Comparison of ENCODE assay signal across 1 cellular context in the genomic region with DNA sequence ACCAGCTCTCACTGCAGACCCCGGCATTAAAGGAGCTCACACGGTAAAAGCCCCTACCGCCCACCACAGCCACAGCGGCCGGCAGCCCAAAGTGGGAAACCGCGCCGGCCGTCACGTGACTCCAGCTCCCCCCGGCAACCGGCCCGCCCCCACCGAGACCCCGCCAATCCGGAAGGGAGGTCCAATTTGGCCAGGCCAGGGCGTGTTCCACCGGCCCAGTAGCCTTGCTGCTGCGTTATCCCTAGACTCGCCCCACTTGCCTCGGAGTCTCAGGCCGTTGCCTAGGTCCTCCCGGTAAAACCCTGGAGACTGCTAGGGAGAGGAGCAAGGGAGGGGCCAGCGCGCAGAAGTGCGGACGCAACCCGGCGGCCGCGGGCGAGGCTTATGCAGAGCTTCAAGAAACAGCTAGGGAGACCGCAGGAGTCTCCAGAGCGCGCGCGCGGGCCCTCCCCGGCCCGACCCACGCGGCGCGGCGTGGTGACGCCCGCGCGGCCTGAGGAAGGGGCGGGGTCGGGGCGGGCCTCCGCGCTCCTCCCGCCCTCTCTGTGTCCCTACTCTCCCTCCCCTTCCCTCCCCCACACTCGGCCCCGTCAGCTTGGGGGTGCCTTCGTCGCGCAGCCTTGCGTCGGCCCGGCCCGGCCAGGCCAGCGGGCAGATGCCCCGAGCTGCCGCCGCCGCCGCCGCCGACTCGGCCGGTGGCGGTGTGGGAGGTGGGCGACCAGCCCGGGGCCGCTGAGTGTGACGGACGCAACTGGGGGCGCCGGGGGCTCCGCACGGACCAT.
TF ChIP-seq lines count a peak whose summit lies in the region.

A gene with protein sequence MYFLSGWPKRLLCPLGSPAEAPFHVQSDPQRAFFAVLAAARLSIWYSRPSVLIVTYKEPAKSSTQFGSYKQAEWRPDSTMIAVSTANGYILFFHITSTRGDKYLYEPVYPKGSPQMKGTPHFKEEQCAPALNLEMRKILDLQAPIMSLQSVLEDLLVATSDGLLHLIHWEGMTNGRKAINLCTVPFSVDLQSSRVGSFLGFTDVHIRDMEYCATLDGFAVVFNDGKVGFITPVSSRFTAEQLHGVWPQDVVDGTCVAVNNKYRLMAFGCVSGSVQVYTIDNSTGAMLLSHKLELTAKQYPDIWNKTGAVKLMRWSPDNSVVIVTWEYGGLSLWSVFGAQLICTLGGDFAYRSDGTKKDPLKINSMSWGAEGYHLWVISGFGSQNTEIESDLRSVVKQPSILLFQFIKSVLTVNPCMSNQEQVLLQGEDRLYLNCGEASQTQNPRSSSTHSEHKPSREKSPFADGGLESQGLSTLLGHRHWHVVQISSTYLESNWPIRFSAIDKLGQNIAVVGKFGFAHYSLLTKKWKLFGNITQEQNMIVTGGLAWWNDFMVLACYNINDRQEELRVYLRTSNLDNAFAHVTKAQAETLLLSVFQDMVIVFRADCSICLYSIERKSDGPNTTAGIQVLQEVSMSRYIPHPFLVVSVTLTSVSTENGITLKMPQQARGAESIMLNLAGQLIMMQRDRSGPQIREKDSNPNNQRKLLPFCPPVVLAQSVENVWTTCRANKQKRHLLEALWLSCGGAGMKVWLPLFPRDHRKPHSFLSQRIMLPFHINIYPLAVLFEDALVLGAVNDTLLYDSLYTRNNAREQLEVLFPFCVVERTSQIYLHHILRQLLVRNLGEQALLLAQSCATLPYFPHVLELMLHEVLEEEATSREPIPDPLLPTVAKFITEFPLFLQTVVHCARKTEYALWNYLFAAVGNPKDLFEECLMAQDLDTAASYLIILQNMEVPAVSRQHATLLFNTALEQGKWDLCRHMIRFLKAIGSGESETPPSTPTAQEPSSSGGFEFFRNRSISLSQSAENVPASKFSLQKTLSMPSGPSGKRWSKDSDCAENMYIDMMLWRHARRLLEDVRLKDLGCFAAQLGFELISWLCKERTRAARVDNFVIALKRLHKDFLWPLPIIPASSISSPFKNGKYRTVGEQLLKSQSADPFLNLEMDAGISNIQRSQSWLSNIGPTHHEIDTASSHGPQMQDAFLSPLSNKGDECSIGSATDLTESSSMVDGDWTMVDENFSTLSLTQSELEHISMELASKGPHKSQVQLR (N-terminal part only) (plus strand): TSS at position 578 of the 782 bp plus-strand sequence. CDS start 203 bp downstream, at position 781.

TF ChIP-seq in K562, 482 proteins besides CTCF, POLR2A, EP300 and RAD21 (continued from another document and continues in another):
- TF ChIP-seq NBN (IDR thresholded peaks at IDR 0.05; ENCODE audit: low read depth), result 0 out of 2 replicates have a peak, but pooled peaks have one; percentile 21
- TF ChIP-seq ELF1 (tag; IDR thresholded peaks at IDR 0.05), result peak; percentile 68
- TF ChIP-seq, protein P1, sequence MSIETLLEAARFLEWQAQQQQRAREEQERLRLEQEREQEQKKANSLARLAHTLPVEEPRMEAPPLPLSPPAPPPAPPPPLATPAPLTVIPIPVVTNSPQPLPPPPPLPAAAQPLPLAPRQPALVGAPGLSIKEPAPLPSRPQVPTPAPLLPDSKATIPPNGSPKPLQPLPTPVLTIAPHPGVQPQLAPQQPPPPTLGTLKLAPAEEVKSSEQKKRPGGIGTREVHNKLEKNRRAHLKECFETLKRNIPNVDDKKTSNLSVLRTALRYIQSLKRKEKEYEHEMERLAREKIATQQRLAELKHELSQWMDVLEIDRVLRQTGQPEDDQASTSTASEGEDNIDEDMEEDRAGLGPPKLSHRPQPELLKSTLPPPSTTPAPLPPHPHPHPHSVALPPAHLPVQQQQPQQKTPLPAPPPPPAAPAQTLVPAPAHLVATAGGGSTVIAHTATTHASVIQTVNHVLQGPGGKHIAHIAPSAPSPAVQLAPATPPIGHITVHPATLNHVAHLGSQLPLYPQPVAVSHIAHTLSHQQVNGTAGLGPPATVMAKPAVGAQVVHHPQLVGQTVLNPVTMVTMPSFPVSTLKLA (conservative IDR thresholded peaks at IDR 0.05), result peak; percentile 37 to 73; a peak in 1 of 4 replicates
- TF ChIP-seq, protein P2, sequence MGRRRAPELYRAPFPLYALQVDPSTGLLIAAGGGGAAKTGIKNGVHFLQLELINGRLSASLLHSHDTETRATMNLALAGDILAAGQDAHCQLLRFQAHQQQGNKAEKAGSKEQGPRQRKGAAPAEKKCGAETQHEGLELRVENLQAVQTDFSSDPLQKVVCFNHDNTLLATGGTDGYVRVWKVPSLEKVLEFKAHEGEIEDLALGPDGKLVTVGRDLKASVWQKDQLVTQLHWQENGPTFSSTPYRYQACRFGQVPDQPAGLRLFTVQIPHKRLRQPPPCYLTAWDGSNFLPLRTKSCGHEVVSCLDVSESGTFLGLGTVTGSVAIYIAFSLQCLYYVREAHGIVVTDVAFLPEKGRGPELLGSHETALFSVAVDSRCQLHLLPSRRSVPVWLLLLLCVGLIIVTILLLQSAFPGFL (CRISPR knock-in tag; IDR thresholded peaks at IDR 0.05), result no peak
- no peak for TF ChIP-seq DMBX1 (CRISPR knock-in tag; IDR thresholded peaks at IDR 0.05; ENCODE audit: borderline replicate concordance)
- peak; percentile 26 for TF ChIP-seq MBD2 (IDR thresholded peaks at IDR 0.05; ENCODE audit: borderline replicate concordance, low read depth)
- TF ChIP-seq KAT2B (IDR thresholded peaks at IDR 0.05; ENCODE audit: low read depth, low read length), result no peak
- TF ChIP-seq ZBTB7A (IDR thresholded peaks at IDR 0.05; ENCODE audit: borderline replicate concordance, control insufficient read depth, low read depth, low read length), result peak; percentile 53; the same call in 1 of the 2 replicates
- TF ChIP-seq WHSC1 (IDR thresholded peaks at IDR 0.05; ENCODE audit: low read length), result no peak
- TF ChIP-seq, protein P3, sequence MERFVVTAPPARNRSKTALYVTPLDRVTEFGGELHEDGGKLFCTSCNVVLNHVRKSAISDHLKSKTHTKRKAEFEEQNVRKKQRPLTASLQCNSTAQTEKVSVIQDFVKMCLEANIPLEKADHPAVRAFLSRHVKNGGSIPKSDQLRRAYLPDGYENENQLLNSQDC (CRISPR knock-in tag; IDR thresholded peaks at IDR 0.05), result no peak
- peak; percentile 31 for TF ChIP-seq TAF9B (IDR thresholded peaks at IDR 0.05; ENCODE audit: partially characterized antibody)
- TF ChIP-seq, protein P4, sequence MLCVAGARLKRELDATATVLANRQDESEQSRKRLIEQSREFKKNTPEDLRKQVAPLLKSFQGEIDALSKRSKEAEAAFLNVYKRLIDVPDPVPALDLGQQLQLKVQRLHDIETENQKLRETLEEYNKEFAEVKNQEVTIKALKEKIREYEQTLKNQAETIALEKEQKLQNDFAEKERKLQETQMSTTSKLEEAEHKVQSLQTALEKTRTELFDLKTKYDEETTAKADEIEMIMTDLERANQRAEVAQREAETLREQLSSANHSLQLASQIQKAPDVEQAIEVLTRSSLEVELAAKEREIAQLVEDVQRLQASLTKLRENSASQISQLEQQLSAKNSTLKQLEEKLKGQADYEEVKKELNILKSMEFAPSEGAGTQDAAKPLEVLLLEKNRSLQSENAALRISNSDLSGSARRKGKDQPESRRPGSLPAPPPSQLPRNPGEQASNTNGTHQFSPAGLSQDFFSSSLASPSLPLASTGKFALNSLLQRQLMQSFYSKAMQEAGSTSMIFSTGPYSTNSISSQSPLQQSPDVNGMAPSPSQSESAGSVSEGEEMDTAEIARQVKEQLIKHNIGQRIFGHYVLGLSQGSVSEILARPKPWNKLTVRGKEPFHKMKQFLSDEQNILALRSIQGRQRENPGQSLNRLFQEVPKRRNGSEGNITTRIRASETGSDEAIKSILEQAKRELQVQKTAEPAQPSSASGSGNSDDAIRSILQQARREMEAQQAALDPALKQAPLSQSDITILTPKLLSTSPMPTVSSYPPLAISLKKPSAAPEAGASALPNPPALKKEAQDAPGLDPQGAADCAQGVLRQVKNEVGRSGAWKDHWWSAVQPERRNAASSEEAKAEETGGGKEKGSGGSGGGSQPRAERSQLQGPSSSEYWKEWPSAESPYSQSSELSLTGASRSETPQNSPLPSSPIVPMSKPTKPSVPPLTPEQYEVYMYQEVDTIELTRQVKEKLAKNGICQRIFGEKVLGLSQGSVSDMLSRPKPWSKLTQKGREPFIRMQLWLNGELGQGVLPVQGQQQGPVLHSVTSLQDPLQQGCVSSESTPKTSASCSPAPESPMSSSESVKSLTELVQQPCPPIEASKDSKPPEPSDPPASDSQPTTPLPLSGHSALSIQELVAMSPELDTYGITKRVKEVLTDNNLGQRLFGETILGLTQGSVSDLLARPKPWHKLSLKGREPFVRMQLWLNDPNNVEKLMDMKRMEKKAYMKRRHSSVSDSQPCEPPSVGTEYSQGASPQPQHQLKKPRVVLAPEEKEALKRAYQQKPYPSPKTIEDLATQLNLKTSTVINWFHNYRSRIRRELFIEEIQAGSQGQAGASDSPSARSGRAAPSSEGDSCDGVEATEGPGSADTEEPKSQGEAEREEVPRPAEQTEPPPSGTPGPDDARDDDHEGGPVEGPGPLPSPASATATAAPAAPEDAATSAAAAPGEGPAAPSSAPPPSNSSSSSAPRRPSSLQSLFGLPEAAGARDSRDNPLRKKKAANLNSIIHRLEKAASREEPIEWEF (CRISPR knock-in tag; IDR thresholded peaks at IDR 0.05), result no peak
- 0 out of 2 replicates have a peak, but pooled peaks have one; percentile 39 for TF ChIP-seq GABPB1 (CRISPR knock-in tag; IDR thresholded peaks at IDR 0.05)
- TF ChIP-seq ZNF175 (CRISPR knock-in tag; IDR thresholded peaks at IDR 0.05; ENCODE audit: low read depth), result no peak
- TF ChIP-seq HNRNPL (IDR thresholded peaks at IDR 0.05; ENCODE audit: low read depth, low read length), result peak; percentile 32; the same call in 1 of the 2 replicates
- TF ChIP-seq, protein P5, sequence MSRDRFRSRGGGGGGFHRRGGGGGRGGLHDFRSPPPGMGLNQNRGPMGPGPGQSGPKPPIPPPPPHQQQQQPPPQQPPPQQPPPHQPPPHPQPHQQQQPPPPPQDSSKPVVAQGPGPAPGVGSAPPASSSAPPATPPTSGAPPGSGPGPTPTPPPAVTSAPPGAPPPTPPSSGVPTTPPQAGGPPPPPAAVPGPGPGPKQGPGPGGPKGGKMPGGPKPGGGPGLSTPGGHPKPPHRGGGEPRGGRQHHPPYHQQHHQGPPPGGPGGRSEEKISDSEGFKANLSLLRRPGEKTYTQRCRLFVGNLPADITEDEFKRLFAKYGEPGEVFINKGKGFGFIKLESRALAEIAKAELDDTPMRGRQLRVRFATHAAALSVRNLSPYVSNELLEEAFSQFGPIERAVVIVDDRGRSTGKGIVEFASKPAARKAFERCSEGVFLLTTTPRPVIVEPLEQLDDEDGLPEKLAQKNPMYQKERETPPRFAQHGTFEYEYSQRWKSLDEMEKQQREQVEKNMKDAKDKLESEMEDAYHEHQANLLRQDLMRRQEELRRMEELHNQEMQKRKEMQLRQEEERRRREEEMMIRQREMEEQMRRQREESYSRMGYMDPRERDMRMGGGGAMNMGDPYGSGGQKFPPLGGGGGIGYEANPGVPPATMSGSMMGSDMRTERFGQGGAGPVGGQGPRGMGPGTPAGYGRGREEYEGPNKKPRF (IDR thresholded peaks at IDR 0.05; ENCODE audit: low read depth, low read length), result no peak
- no peak for TF ChIP-seq TRIM24 (IDR thresholded peaks at IDR 0.05)
- TF ChIP-seq, protein P6, sequence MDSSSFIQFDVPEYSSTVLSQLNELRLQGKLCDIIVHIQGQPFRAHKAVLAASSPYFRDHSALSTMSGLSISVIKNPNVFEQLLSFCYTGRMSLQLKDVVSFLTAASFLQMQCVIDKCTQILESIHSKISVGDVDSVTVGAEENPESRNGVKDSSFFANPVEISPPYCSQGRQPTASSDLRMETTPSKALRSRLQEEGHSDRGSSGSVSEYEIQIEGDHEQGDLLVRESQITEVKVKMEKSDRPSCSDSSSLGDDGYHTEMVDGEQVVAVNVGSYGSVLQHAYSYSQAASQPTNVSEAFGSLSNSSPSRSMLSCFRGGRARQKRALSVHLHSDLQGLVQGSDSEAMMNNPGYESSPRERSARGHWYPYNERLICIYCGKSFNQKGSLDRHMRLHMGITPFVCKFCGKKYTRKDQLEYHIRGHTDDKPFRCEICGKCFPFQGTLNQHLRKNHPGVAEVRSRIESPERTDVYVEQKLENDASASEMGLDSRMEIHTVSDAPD (CRISPR knock-in tag; IDR thresholded peaks at IDR 0.05), result no peak
- TF ChIP-seq ZNF134 (CRISPR knock-in tag; conservative IDR thresholded peaks at IDR 0.05), result no peak
- 0 out of 2 replicates have a peak, but pooled peaks have one; percentile 47 for TF ChIP-seq SMAD4 (CRISPR knock-in tag; conservative IDR thresholded peaks at IDR 0.05)
- no peak for TF ChIP-seq KDM1A (IDR thresholded peaks at IDR 0.05)
- TF ChIP-seq, protein P7, sequence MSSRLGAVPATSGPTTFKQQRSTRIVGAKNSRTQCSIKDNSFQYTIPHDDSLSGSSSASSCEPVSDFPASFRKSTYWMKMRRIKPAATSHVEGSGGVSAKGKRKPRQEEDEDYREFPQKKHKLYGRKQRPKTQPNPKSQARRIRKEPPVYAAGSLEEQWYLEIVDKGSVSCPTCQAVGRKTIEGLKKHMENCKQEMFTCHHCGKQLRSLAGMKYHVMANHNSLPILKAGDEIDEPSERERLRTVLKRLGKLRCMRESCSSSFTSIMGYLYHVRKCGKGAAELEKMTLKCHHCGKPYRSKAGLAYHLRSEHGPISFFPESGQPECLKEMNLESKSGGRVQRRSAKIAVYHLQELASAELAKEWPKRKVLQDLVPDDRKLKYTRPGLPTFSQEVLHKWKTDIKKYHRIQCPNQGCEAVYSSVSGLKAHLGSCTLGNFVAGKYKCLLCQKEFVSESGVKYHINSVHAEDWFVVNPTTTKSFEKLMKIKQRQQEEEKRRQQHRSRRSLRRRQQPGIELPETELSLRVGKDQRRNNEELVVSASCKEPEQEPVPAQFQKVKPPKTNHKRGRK (tag; IDR thresholded peaks at IDR 0.05), result no peak
- TF ChIP-seq, protein P8, sequence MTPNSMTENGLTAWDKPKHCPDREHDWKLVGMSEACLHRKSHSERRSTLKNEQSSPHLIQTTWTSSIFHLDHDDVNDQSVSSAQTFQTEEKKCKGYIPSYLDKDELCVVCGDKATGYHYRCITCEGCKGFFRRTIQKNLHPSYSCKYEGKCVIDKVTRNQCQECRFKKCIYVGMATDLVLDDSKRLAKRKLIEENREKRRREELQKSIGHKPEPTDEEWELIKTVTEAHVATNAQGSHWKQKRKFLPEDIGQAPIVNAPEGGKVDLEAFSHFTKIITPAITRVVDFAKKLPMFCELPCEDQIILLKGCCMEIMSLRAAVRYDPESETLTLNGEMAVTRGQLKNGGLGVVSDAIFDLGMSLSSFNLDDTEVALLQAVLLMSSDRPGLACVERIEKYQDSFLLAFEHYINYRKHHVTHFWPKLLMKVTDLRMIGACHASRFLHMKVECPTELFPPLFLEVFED (CRISPR knock-in tag; conservative IDR thresholded peaks at IDR 0.05), result no peak
- TF ChIP-seq ESRRA (IDR thresholded peaks at IDR 0.05; ENCODE audit: borderline replicate concordance, low read depth), result peak; percentile 39; the same call in 1 of the 2 replicates
- no peak for TF ChIP-seq RCOR1 (IDR thresholded peaks at IDR 0.05; ENCODE audit: borderline replicate concordance in 1 of 2, low read depth in 2 of 2, low read length in 2 of 2)
- TF ChIP-seq, protein P9, sequence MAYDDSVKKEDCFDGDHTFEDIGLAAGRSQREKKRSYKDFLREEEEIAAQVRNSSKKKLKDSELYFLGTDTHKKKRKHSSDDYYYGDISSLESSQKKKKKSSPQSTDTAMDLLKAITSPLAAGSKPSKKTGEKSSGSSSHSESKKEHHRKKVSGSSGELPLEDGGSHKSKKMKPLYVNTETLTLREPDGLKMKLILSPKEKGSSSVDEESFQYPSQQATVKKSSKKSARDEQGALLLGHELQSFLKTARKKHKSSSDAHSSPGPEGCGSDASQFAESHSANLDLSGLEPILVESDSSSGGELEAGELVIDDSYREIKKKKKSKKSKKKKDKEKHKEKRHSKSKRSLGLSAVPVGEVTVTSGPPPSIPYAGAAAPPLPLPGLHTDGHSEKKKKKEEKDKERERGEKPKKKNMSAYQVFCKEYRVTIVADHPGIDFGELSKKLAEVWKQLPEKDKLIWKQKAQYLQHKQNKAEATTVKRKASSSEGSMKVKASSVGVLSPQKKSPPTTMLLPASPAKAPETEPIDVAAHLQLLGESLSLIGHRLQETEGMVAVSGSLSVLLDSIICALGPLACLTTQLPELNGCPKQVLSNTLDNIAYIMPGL (CRISPR knock-in tag; IDR thresholded peaks at IDR 0.05), result no peak
- TF ChIP-seq PPARD (CRISPR knock-in tag; IDR thresholded peaks at IDR 0.05), result no peak
- TF ChIP-seq ZZZ3 (IDR thresholded peaks at IDR 0.05), result no peak
- peak; percentile 93 for TF ChIP-seq POLR2G (IDR thresholded peaks at IDR 0.05; ENCODE audit: low read depth, low read length)
- TF ChIP-seq ZNF76 (CRISPR knock-in tag; IDR thresholded peaks at IDR 0.05; ENCODE audit: borderline replicate concordance), result no peak
